Comparison of ENCODE assay signal across 9 cellular contexts in genomic region chr16:4032768-4033167, GRCh38.
DNase-seq lines count a peak whose midpoint lies in the region; ATAC-seq, FAIRE-seq and TF ChIP-seq lines count a peak whose summit lies in the region.
"Had no signal": no experiment of that assay in that cellular context is flagged by ENCODE, and none has a peak within 500 bp of the region (broad histone marks: within the 10 kb centered on the region; RNA-seq: fewer than 3 reads in every experiment).

No MANE protein-coding gene starts in this region.

- H3K4me1 Mint-ChIP-seq in CD8-positive, alpha-beta memory T cell, result peaks cover 9 to 28% (median 17%) of the 10 kb centered on the region in 3 donors
- H3K4me1 Mint-ChIP-seq in central memory CD8-positive, alpha-beta T cell, result peaks cover 18% of the 10 kb centered on the region

- H3K4me1 ChIP-seq in CD8-positive, alpha-beta memory T cell (ENCODE audit: insufficient read depth, low read length), result no peaks in the 10 kb centered on the region
- no peaks in the 10 kb centered on the region for H3K4me1 ChIP-seq in prostate gland (replicated peaks)

- no peak overlapping the region for H3K27ac ChIP-seq in CD8-positive, alpha-beta memory T cell (ENCODE audit: low read depth, low read length)
- no peak overlapping the region for H3K27ac ChIP-seq in prostate gland
- H3K27ac ChIP-seq: vagina had no signal

- H3K36me3 ChIP-seq in CD8-positive, alpha-beta memory T cell (ENCODE audit: insufficient read depth, low read length), result no peaks in the 10 kb centered on the region
- H3K36me3 ChIP-seq in prostate gland, result no peaks in the 10 kb centered on the region
- H3K36me3 ChIP-seq: vagina had no signal

- H3K9me3 Mint-ChIP-seq in CD8-positive, alpha-beta memory T cell, result no peaks in the 10 kb centered on the region
- no peaks in the 10 kb centered on the region for H3K9me3 Mint-ChIP-seq in central memory CD8-positive, alpha-beta T cell

- no peak for FAIRE-seq in GM12892 (lab: Jason Lieb, UNC)

- no peak overlapping the region for H3K4me3 ChIP-seq in CD8-positive, alpha-beta memory T cell (ENCODE audit: low read length)
- H3K4me3 ChIP-seq in prostate gland, result no peak overlapping the region
- H3K4me3 ChIP-seq: vagina had no signal

- CTCF ChIA-PET in CD8-positive, alpha-beta memory T cell (lab: Charles Lee), result no interaction called here

- intact Hi-C loops in prostate gland (cut with DNase I), result no loop called here

- ATAC-seq in central memory CD8-positive, alpha-beta T cell (replicated peaks; ENCODE audit: extremely low read depth, poor library complexity, severe bottlenecking), result peak; percentile 80

- no peaks in the 10 kb centered on the region for H3K9me3 ChIP-seq in CD8-positive, alpha-beta memory T cell (ENCODE audit: low read length)
- H3K9me3 ChIP-seq in prostate gland, result no peaks in the 10 kb centered on the region
- H3K9me3 ChIP-seq: vagina had no signal

- peaks cover 0 to 1% of the 10 kb centered on the region in 2 donors for H3K27me3 Mint-ChIP-seq in CD8-positive, alpha-beta memory T cell
- H3K27me3 Mint-ChIP-seq in central memory CD8-positive, alpha-beta T cell, result no peaks in the 10 kb centered on the region

- H3K27me3 ChIP-seq in CD8-positive, alpha-beta memory T cell (ENCODE audit: insufficient read depth, low read length, poor library complexity, severe bottlenecking), result no peaks in the 10 kb centered on the region
- H3K27me3 ChIP-seq in prostate gland (replicated peaks; ENCODE audit: insufficient read depth), result peaks cover 2% of the 10 kb centered on the region
- H3K27me3 ChIP-seq: vagina had no signal

- 18% methylated on average over 13 of the region's 13 CpGs for WGBS in prostate gland

- H3K27ac Mint-ChIP-seq in CD8-positive, alpha-beta memory T cell, result peak overlapping the region in 5 of 8 donors; percentile 10 to 93 (median 37)
- H3K27ac Mint-ChIP-seq in central memory CD8-positive, alpha-beta T cell (ENCODE audit: low read depth), result no peak overlapping the region

- peaks cover 0 to 9% (median 0%) of the 10 kb centered on the region in 3 donors for H3K36me3 Mint-ChIP-seq in CD8-positive, alpha-beta memory T cell
- H3K36me3 Mint-ChIP-seq in central memory CD8-positive, alpha-beta T cell (ENCODE audit: insufficient read depth), result peaks cover 5% of the 10 kb centered on the region

- DNase-seq in CD8-positive, alpha-beta memory T cell, result peak in 4 of 5 donors; percentile 3 to 52 (median 12)
- DNase-seq in NCI-H146 (lab: John Stamatoyannopoulos, UW) (peak; percentile 64), prostate gland (ENCODE audit: low spot score) (peak; percentile 71), GM12892 (ENCODE audit: insufficient read length) (no peak), NCI-H2081 treated with DMSO at 0.1 percent for 48 hours (lab: John Stamatoyannopoulos, UW) (no peak), cerebellum (ENCODE audit: low spot score) (no peak)
- peak in 1 of 2 donors; percentile 14 for DNase-seq in central memory CD8-positive, alpha-beta T cell (ENCODE audit: low spot score in 2 of 2)
- DNase-seq in activated CD4-positive, alpha-beta T cell treated with anti-CD3 and anti-CD28 coated beads, Interleukin-2, amount 50 U/mL, for 1 hour, result no peak

- POLR2A ChIA-PET in CD8-positive, alpha-beta memory T cell (lab: Charles Lee), result interaction anchor here (0.5 kb wide), 1 partner anchor 1281 kb away, joined by 3 read pairs; no protein-coding TSS in a partner anchor

- H3K4me3 Mint-ChIP-seq in CD8-positive, alpha-beta memory T cell, result peak overlapping the region in 3 of 7 donors; percentile 39 to 81 (median 48)
- H3K4me3 Mint-ChIP-seq in central memory CD8-positive, alpha-beta T cell, result no peak overlapping the region

- TF ChIP-seq POLR2A in prostate gland (IDR thresholded peaks at IDR 0.05) (no peak), GM12892 (IDR thresholded peaks at IDR 0.05; ENCODE audit: low read depth, low read length) (no peak)

- TF ChIP-seq CTCF in prostate gland (IDR thresholded peaks at IDR 0.05), result no peak

Comparison
In these comparisons a context has a peak if more than half of its experiments do, and no peak if none do; other contexts are left out.
1. DNase-seq: peak in CD8-positive, alpha-beta memory T cell (4 of 5), NCI-H146 (single experiment) and prostate gland (single experiment); none in GM12892 (single experiment), activated CD4-positive, alpha-beta T cell treated with anti-CD3 and anti-CD28 coated beads, Interleukin-2, amount 50 U/mL, for 1 hour (single experiment), NCI-H2081 treated with DMSO at 0.1 percent for 48 hours (single experiment) and cerebellum (single experiment).